In genomic region chr13:95049772-95050171, GRCh38 we compare ENCODE assay signal across 16 cellular contexts.
"Had no signal": no experiment of that assay in that cellular context is flagged by ENCODE, and none has a peak within 500 bp of the region (broad histone marks: within the 10 kb centered on the region; RNA-seq: fewer than 3 reads in every experiment).

No MANE protein-coding gene starts in this region.

- ATAC-seq: gastroesophageal sphincter; naive thymus-derived CD8-positive, alpha-beta T cell; right lobe of liver had no signal

- H3K9me3 Mint-ChIP-seq: naive thymus-derived CD8-positive, alpha-beta T cell; neural progenitor cell had no signal

- H3K27me3 Mint-ChIP-seq: naive thymus-derived CD8-positive, alpha-beta T cell had no signal

- H3K4me1 Mint-ChIP-seq: brain, neural progenitor cell had no signal

- H3K27ac Mint-ChIP-seq: brain; naive thymus-derived CD8-positive, alpha-beta T cell; neural progenitor cell had no signal

- DNase-seq: activated CD4-positive, alpha-beta T cell treated with anti-CD3 and anti-CD28 coated beads, Interleukin-2, amount 50 U/mL, for 4 hours; activated naive CD4-positive, alpha-beta T cell treated with Interleukin-2 at 50 U/mL for 16 hours; aorta; head of caudate nucleus; hypothalamus; left ventricle myocardium inferior; naive thymus-derived CD8-positive, alpha-beta T cell; posterior cingulate gyrus; right lobe of liver; stimulated activated CD4-positive, alpha-beta T cell treated with anti-CD3 and anti-CD28 coated beads, Interleukin-1b, Interleukin-23, amount 100 ng/mL, for 48 hours; testis; trophoblast cell; uterus had no signal

- H3K4me3 Mint-ChIP-seq: brain; naive thymus-derived CD8-positive, alpha-beta T cell; neural progenitor cell had no signal

- H3K36me3 Mint-ChIP-seq: brain had no signal
